Comparison of ENCODE assay signal across 17 cellular contexts in genomic region chr14:50750323-50750722, GRCh38.
"Had no signal": no experiment of that assay in that cellular context is flagged by ENCODE, and none has a peak within 500 bp of the region (broad histone marks: within the 10 kb centered on the region; RNA-seq: fewer than 3 reads in every experiment).

No MANE protein-coding gene starts in this region.

- H3K27me3 ChIP-seq: right atrium auricular region, stomach, vagina had no signal

- H3K27ac Mint-ChIP-seq: activated naive CD8-positive, alpha-beta T cell treated with anti-CD3 and anti-CD28 coated beads, Interleukin-2, amount 50 U/mL, for 24 hours had no signal

- ATAC-seq: activated naive CD8-positive, alpha-beta T cell treated with anti-CD3 and anti-CD28 coated beads, Interleukin-2, amount 50 U/mL, for 24 hours; lower lobe of right lung; T-cell had no signal

- H3K27me3 Mint-ChIP-seq: activated naive CD8-positive, alpha-beta T cell treated with anti-CD3 and anti-CD28 coated beads, Interleukin-2, amount 50 U/mL, for 24 hours; T-cell had no signal

- H3K4me3 Mint-ChIP-seq: activated naive CD8-positive, alpha-beta T cell treated with anti-CD3 and anti-CD28 coated beads, Interleukin-2, amount 50 U/mL, for 24 hours; T-cell had no signal

- H3K4me3 ChIP-seq: coronary artery, lower lobe of right lung, prostate gland, right atrium auricular region, stomach, vagina had no signal

- H3K9me3 Mint-ChIP-seq: activated naive CD8-positive, alpha-beta T cell treated with anti-CD3 and anti-CD28 coated beads, Interleukin-2, amount 50 U/mL, for 24 hours; T-cell had no signal

- H3K36me3 ChIP-seq: prostate gland had no signal

- H3K27ac ChIP-seq: coronary artery, lower lobe of right lung, prostate gland, right atrium auricular region, stomach, vagina had no signal

- DNase-seq: activated CD4-positive, alpha-beta T cell treated with anti-CD3 and anti-CD28 coated beads, Interleukin-2, amount 50 U/mL, for 48 hours; activated naive CD8-positive, alpha-beta T cell treated with anti-CD3 and anti-CD28 coated beads, Interleukin-2, amount 50 U/mL, for 24 hours; anterior cingulate cortex; hypothalamus; islet precursor cell; lower lobe of right lung; SK-N-SH; stimulated activated CD4-positive, alpha-beta T cell treated with anti-CD3 and anti-CD28 coated beads, Interleukin-12 subunit alpha, Interleukin-12 subunit beta, amount 100 ng/mL, for 4 hours; stimulated activated CD4-positive, alpha-beta T cell treated with anti-CD3 and anti-CD28 coated beads, Interleukin-1b, Interleukin-23, amount 100 ng/mL, for 48 hours; stimulated activated CD8-positive, alpha-beta memory T cell treated with anti-CD3 and anti-CD28 coated beads, Interleukin-4, amount 100 ng/mL, for 48 hours; stomach; T-cell; trophoblast cell had no signal

- H3K4me1 ChIP-seq: lower lobe of right lung, prostate gland, right atrium auricular region, stomach, vagina had no signal

- H3K9me3 ChIP-seq: lower lobe of right lung, prostate gland, right atrium auricular region, SK-N-SH, stomach, vagina had no signal
